ENCODE assay signal across 29 cellular contexts in the genomic region with DNA sequence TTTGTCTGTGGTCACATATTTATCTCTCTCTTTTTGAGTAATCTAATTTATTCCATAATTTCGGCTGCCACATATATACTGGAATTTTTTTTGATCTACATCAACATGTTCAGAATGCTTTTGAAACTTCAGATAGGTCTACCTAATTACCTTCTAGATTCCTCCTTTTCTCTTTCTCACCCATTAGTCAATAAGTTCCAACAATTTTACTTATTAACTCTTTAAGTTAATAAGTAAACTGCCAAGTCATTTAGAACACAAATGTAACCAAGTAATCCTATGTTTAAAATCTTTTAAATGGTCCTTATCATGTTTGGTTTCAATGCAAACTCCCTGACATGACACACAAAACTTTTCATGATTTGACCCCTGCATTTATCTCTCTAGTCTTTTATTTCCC.
"Had no signal": no experiment of that assay in that cellular context is flagged by ENCODE, and none has a peak within 500 bp of the region (broad histone marks: within the 10 kb centered on the region; RNA-seq: fewer than 3 reads in every experiment).

No MANE protein-coding gene starts in this region.

- H3K27me3 Mint-ChIP-seq: dendritic cell treated with granulocyte-macrophage colony-stimulating factor and Interleukin-4, amounts not matched to agents 40 ng/mL and 50 ng/mL, for 4 days; memory B cell; type B pancreatic cell had no signal

- H3K27ac ChIP-seq: colonic mucosa, esophagus squamous epithelium, heart right ventricle, neutrophil, pancreas, right atrium auricular region, sigmoid colon, stomach, thyroid gland had no signal

- H3K9me3 ChIP-seq: colonic mucosa, esophagus squamous epithelium, heart right ventricle, neutrophil, pancreas, right atrium auricular region, sigmoid colon, stomach, thyroid gland had no signal

- H3K4me1 Mint-ChIP-seq: immature natural killer cell; memory B cell; natural killer cell; neural crest cell; stimulated activated effector memory CD8-positive, alpha-beta T cell treated with anti-CD3 and anti-CD28 coated beads, Interleukin-12 subunit alpha, Interleukin-12 subunit beta, amount 100 ng/mL, for 72 hours had no signal

- H3K9me3 Mint-ChIP-seq: neural crest cell; stimulated activated effector memory CD8-positive, alpha-beta T cell treated with anti-CD3 and anti-CD28 coated beads, Interleukin-12 subunit alpha, Interleukin-12 subunit beta, amount 100 ng/mL, for 72 hours; type B pancreatic cell had no signal

- ATAC-seq: heart right ventricle; left lobe of liver; natural killer cell; pancreas; stimulated activated effector memory CD8-positive, alpha-beta T cell treated with anti-CD3 and anti-CD28 coated beads, Interleukin-12 subunit alpha, Interleukin-12 subunit beta, amount 100 ng/mL, for 72 hours had no signal

- DNase-seq: colonic mucosa; effector CD8-positive, alpha-beta T cell; endodermal cell; erythroblast; esophagus squamous epithelium; foreskin melanocyte; glutamatergic neuron; heart right ventricle; hypothalamus; immature natural killer cell; islet precursor cell; kidney glomerular epithelial cell; natural killer cell; pancreas; sigmoid colon; stimulated activated CD4-positive, alpha-beta T cell treated with anti-CD3 and anti-CD28 coated beads, Interleukin-2, amount 100 ng/mL, for 24 hours; stimulated activated CD4-positive, alpha-beta T cell treated with anti-CD3 and anti-CD28 coated beads, Interleukin-4, amount 100 ng/mL, for 24 hours; stimulated activated naive CD4-positive, alpha-beta T cell treated with Interleukin-2 at 50 U/mL for 16 hours; stomach; thyroid gland had no signal

- H3K36me3 Mint-ChIP-seq: immature natural killer cell; memory B cell; natural killer cell; stimulated activated effector memory CD8-positive, alpha-beta T cell treated with anti-CD3 and anti-CD28 coated beads, Interleukin-12 subunit alpha, Interleukin-12 subunit beta, amount 100 ng/mL, for 72 hours; type B pancreatic cell had no signal

- H3K4me3 Mint-ChIP-seq: dendritic cell treated with granulocyte-macrophage colony-stimulating factor and Interleukin-4, amounts not matched to agents 40 ng/mL and 50 ng/mL, for 4 days; endodermal cell; immature natural killer cell; memory B cell; natural killer cell; neural crest cell; stimulated activated effector memory CD8-positive, alpha-beta T cell treated with anti-CD3 and anti-CD28 coated beads, Interleukin-12 subunit alpha, Interleukin-12 subunit beta, amount 100 ng/mL, for 72 hours; type B pancreatic cell had no signal

- H3K4me1 ChIP-seq: colonic mucosa, esophagus squamous epithelium, heart right ventricle, pancreas, right atrium auricular region, stomach, thyroid gland had no signal

- H3K27ac Mint-ChIP-seq: dendritic cell treated with granulocyte-macrophage colony-stimulating factor and Interleukin-4, amounts not matched to agents 40 ng/mL and 50 ng/mL, for 4 days; endodermal cell; immature natural killer cell; memory B cell; natural killer cell; stimulated activated effector memory CD8-positive, alpha-beta T cell treated with anti-CD3 and anti-CD28 coated beads, Interleukin-12 subunit alpha, Interleukin-12 subunit beta, amount 100 ng/mL, for 72 hours; type B pancreatic cell had no signal

- H3K36me3 ChIP-seq: colonic mucosa, esophagus squamous epithelium, heart right ventricle, neutrophil, pancreas, right atrium auricular region, sigmoid colon, stomach, thyroid gland had no signal

- H3K4me3 ChIP-seq: colonic mucosa, esophagus squamous epithelium, heart right ventricle, lung, pancreas, right atrium auricular region, sigmoid colon, stomach, thyroid gland had no signal

- H3K27me3 ChIP-seq: colonic mucosa, esophagus squamous epithelium, heart right ventricle, neutrophil, right atrium auricular region, sigmoid colon, stomach, thyroid gland had no signal
